ENCODE assay signal across 9 cellular contexts in the genomic region with DNA sequence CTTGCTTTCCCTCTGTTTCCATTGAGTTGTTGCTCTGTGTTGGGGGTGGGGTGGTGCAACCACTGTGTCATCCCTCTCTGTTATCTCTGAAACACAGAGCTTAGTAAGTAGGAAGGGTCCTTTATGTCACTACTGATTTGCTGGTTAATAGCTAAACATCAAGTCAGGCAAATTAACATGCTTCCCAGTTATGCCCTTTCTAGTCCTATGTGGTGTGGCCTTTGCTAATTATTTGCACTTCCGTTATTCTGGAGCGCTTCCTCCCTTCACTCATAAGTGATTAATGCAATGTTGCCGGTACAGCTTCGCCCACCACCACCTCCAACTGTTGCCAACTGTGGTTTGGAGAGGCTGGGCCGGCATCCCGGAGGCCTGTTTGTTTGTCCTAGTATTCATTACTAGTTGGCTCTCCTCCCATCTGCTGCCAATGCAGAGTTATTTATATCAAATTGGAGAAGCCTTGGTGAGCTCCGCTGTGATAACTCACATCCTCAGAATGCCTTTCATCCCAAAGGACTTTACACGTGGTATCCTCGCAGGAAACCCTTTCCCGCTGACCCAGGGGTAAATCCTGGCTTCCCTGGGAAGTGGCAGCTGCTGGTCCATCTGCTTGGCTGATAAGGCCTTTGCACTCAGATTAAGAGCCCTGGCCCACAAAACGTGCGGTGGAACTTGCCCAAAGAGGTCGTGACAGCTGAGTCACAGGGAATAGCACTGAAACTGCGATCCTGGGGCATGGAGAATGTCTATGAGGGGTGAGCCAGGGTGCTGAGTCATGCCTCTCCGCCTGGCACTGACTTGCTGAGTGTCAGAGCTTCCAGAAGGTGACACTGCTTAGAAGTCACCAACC.
A peak's percentile ranks its signal among the peaks of the same experiment; 100 is the strongest.
DNase-seq lines count a peak whose midpoint lies in the region; ATAC-seq, FAIRE-seq and TF ChIP-seq lines count a peak whose summit lies in the region.
"Had no signal": no experiment of that assay in that cellular context is flagged by ENCODE, and none has a peak within 500 bp of the region (broad histone marks: within the 10 kb centered on the region; RNA-seq: fewer than 3 reads in every experiment).

No MANE protein-coding gene starts in this region.

- H3K9ac ChIP-seq in HepG2 (ENCODE audit: insufficient read depth, low read depth, low read length): peak overlapping the region; percentile 38

- WGBS in HepG2 (ENCODE audit: low lambda C conversion rate): 85% methylated on average over 10 of the region's 15 CpGs

- no peaks in the 10 kb centered on the region for H3K27me3 ChIP-seq in HepG2 (ENCODE audit: control insufficient read depth in 1 of 2, insufficient read depth in 2 of 2, low read length in 2 of 2)
- H3K27me3 ChIP-seq in H7 (ENCODE audit: control insufficient read depth, insufficient read depth, low read length): no peaks in the 10 kb centered on the region

- intact Hi-C loops in HepG2 (cut with micrococcal nuclease; ENCODE audit: unreplicated experiment): loop anchor here (2.0 kb wide), 1 partner anchor 14 kb away; no protein-coding TSS in a partner anchor

- H3K4me2 ChIP-seq in HepG2 (ENCODE audit: low read depth, low read length): peak overlapping the region; percentile 6; the same call in 1 of the 2 replicates

- ATAC-seq in HepG2: peak; percentile 11; the same call in 2 of the 3 replicates
- ATAC-seq in HG03378 (IDR thresholded peaks at IDR 0.05; ENCODE audit: unreplicated experiment): no peak
- no peak for ATAC-seq in GM18517 (IDR thresholded peaks at IDR 0.05; ENCODE audit: unreplicated experiment)

- FAIRE-seq in HepG2 (lab: Jason Lieb, UNC): no peak
- FAIRE-seq: A204.1 had no signal

- no TSS peak for BruUV-seq in HepG2 (replicated peaks; lab: Mats Ljungman, UMichigan)

- TF ChIP-seq EP300 in HepG2 (IDR thresholded peaks at IDR 0.05; ENCODE audit: low read depth in 2 of 2, low read length in 2 of 2): no peak
- TF ChIP-seq EP300 in HepG2 (CRISPR knock-in tag; IDR thresholded peaks at IDR 0.05; ENCODE audit: borderline replicate concordance): 0 out of 2 replicates have a peak, but pooled peaks have one; percentile 7

- H4K20me1 ChIP-seq in HepG2 (ENCODE audit: insufficient read depth, low read length): no peaks in the 10 kb centered on the region

- H3K4me3 ChIP-seq in HepG2 (replicated peaks in 1 of 3; ENCODE audit: insufficient read depth in 1 of 3, low read depth in 2 of 3, low read length in 3 of 3) (no peak overlapping the region; a peak in 1 of 6 replicates), H7 (ENCODE audit: insufficient read depth, low read depth, low read length) (no peak overlapping the region)

- no peaks in the 10 kb centered on the region for H3K9me3 ChIP-seq in HepG2 (ENCODE audit: low read length)

- CTCF ChIA-PET in HepG2 (lab: Yijun Ruan, JAX; ENCODE audit: low intra/inter-chr PET ratio, low total read pairs): no interaction called here

- TF ChIP-seq CTCF in HepG2 (CRISPR knock-in tag; IDR thresholded peaks at IDR 0.05): no peak

- peaks cover 81% of the 10 kb centered on the region for H3K4me1 ChIP-seq in HepG2 (ENCODE audit: insufficient read depth, low read length)

- no peak overlapping the region for H2AFZ ChIP-seq in HepG2 (ENCODE audit: low read length)

- in situ Hi-C loops in HepG2 (cut with HindIII; ENCODE audit: extremely low pct_ligation_motif_present, low pct_unique_long_range_greater_than_20kb): loop anchor here (10.0 kb wide), 1 partner anchor 74 kb away; a partner anchor contains a TSS

- DNase-seq in NCI-H2081 (lab: John Stamatoyannopoulos, UW) (peak; percentile 6 to 47), NCI-H2081 treated with DMSO at 0.1 percent for 48 hours (lab: John Stamatoyannopoulos, UW) (no peak), NCI-H774 (lab: John Stamatoyannopoulos, UW) (peak; percentile 21), cerebellar cortex (ENCODE audit: low spot score) (peak; percentile 83), HepG2 (ENCODE audit: low spot score) (peak; percentile 63), H7 (no peak)

- H3K27ac ChIP-seq in HepG2 (ENCODE audit: extremely low read length, insufficient read depth, low read length): peak overlapping the region; percentile 86

- no peaks in the 10 kb centered on the region for H3K36me3 ChIP-seq in HepG2 (replicated peaks in 1 of 2; ENCODE audit: control insufficient read depth in 1 of 2, insufficient read depth in 2 of 2, low read length in 2 of 2)
- H3K36me3 ChIP-seq in H7 (replicated peaks; ENCODE audit: control insufficient read depth, insufficient read depth, low read length): no peaks in the 10 kb centered on the region

- no peak for TF ChIP-seq RAD21 in HepG2 (CRISPR knock-in tag; IDR thresholded peaks at IDR 0.05)

- peaks cover 3% of the 10 kb centered on the region for H3K79me2 ChIP-seq in HepG2 (ENCODE audit: insufficient read depth, low read length)

- TF ChIP-seq POLR2A in HepG2 (IDR thresholded peaks at IDR 0.05; ENCODE audit: insufficient read depth in 1 of 2, low read depth in 2 of 2, low read length in 2 of 2): no peak

- POLR2A ChIA-PET in HepG2 (lab: Yijun Ruan, JAX): interaction anchor here (1.0 to 1.4 kb wide), 4 partner anchors 8 to 72 kb away, joined by 4 to 7 read pairs (median 6); a partner anchor contains a TSS

TF ChIP-seq in HepG2, 621 proteins besides CTCF, POLR2A, EP300 and RAD21 (continues in another document):
- TF ChIP-seq ZNF546 (CRISPR knock-in tag; conservative IDR thresholded peaks at IDR 0.05) (no peak), SRSF9 (IDR thresholded peaks at IDR 0.05; ENCODE audit: borderline replicate concordance, insufficient read depth, low read depth, low read length, poor library complexity, severe bottlenecking) (no peak), SAP130 (CRISPR knock-in tag; IDR thresholded peaks at IDR 0.05; ENCODE audit: low read depth) (peak; percentile 64), ZNF354B (CRISPR knock-in tag; IDR thresholded peaks at IDR 0.05) (no peak), ZNF543 (CRISPR knock-in tag; IDR thresholded peaks at IDR 0.05) (no peak), ZBTB38 (CRISPR knock-in tag; IDR thresholded peaks at IDR 0.05) (peak; percentile 97), JUN (CRISPR knock-in tag; IDR thresholded peaks at IDR 0.05) (peak; percentile 44; the same call in 1 of the 2 replicates), SIN3A (IDR thresholded peaks at IDR 0.05; ENCODE audit: borderline replicate concordance, low read depth, low read length) (peak; percentile 34; the same call in 1 of the 2 replicates), PITX1 (CRISPR knock-in tag; IDR thresholded peaks at IDR 0.05) (peak; percentile 44; the same call in 1 of the 2 replicates), KDM6A (CRISPR knock-in tag; IDR thresholded peaks at IDR 0.05; ENCODE audit: low read depth) (no peak), FOSL2 (CRISPR knock-in tag; IDR thresholded peaks at IDR 0.05) (peak; percentile 88), MAFK (conservative IDR thresholded peaks at IDR 0.05 in 1 of 2, IDR thresholded peaks at IDR 0.05 in 1 of 2; ENCODE audit: low read length in 2 of 2) (peak; percentile 79 to 92), ZNF777 (CRISPR knock-in tag; IDR thresholded peaks at IDR 0.05) (no peak), MEIS1 (CRISPR knock-in tag; IDR thresholded peaks at IDR 0.05; ENCODE audit: borderline replicate concordance) (no peak), ZNF225 (CRISPR knock-in tag; IDR thresholded peaks at IDR 0.05) (no peak), ZNF136 (CRISPR knock-in tag; IDR thresholded peaks at IDR 0.05; ENCODE audit: low read depth) (no peak), NCOR1 (IDR thresholded peaks at IDR 0.05; ENCODE audit: borderline replicate concordance, low read length) (no peak), PLRG1 (conservative IDR thresholded peaks at IDR 0.05) (no peak)
- TF ChIP-seq, protein P1, sequence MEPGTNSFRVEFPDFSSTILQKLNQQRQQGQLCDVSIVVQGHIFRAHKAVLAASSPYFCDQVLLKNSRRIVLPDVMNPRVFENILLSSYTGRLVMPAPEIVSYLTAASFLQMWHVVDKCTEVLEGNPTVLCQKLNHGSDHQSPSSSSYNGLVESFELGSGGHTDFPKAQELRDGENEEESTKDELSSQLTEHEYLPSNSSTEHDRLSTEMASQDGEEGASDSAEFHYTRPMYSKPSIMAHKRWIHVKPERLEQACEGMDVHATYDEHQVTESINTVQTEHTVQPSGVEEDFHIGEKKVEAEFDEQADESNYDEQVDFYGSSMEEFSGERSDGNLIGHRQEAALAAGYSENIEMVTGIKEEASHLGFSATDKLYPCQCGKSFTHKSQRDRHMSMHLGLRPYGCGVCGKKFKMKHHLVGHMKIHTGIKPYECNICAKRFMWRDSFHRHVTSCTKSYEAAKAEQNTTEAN (CRISPR knock-in tag; conservative IDR thresholded peaks at IDR 0.05): no peak
- TF ChIP-seq, protein P2, sequence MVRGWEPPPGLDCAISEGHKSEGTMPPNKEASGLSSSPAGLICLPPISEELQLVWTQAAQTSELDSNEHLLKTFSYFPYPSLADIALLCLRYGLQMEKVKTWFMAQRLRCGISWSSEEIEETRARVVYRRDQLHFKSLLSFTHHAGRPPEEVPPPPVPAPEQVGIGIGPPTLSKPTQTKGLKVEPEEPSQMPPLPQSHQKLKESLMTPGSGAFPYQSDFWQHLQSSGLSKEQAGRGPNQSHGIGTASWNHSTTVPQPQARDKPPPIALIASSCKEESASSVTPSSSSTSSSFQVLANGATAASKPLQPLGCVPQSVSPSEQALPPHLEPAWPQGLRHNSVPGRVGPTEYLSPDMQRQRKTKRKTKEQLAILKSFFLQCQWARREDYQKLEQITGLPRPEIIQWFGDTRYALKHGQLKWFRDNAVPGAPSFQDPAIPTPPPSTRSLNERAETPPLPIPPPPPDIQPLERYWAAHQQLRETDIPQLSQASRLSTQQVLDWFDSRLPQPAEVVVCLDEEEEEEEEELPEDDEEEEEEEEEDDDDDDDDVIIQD (CRISPR knock-in tag; IDR thresholded peaks at IDR 0.05; ENCODE audit: low read depth): no peak
- TF ChIP-seq, protein P3, sequence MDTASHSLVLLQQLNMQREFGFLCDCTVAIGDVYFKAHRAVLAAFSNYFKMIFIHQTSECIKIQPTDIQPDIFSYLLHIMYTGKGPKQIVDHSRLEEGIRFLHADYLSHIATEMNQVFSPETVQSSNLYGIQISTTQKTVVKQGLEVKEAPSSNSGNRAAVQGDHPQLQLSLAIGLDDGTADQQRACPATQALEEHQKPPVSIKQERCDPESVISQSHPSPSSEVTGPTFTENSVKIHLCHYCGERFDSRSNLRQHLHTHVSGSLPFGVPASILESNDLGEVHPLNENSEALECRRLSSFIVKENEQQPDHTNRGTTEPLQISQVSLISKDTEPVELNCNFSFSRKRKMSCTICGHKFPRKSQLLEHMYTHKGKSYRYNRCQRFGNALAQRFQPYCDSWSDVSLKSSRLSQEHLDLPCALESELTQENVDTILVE (CRISPR knock-in tag; IDR thresholded peaks at IDR 0.05): no peak

Comparison
In these comparisons a context has a peak if more than half of its experiments do, and no peak if none do; other contexts are left out.
1. DNase-seq: peak in NCI-H2081 (2 of 2), NCI-H774 (single experiment), cerebellar cortex (single experiment) and HepG2 (single experiment); none in NCI-H2081 treated with DMSO at 0.1 percent for 48 hours (single experiment) and H7 (single experiment).